In genomic region chr17:4744999-4745969, GRCh38 we compare ENCODE assay signal across 16 cellular contexts. TPM values are rescaled to one million over a fixed set of nuclear protein-coding genes. Genes with fewer than 3 reads are reported as not detected.
DNase-seq lines count a peak whose midpoint lies in the region; ATAC-seq, FAIRE-seq and TF ChIP-seq lines count a peak whose summit lies in the region.
"Had no signal": no experiment of that assay in that cellular context is flagged by ENCODE, and none has a peak within 500 bp of the region (broad histone marks: within the 10 kb centered on the region; RNA-seq: fewer than 3 reads in every experiment).

No MANE protein-coding gene starts in this region.

- POLR2A ChIA-PET in activated naive CD8-positive, alpha-beta T cell treated with anti-CD3 and anti-CD28 coated beads, Interleukin-2, amount 10 ng/mL, durations not matched to agents 7 days and 5 days (lab: Charles Lee) = no interaction called here
- POLR2A ChIA-PET in K562 (lab: Yijun Ruan, JAX) = interaction anchor here (0.5 kb wide), 1 partner anchor 11 kb away, joined by 3 read pairs; no protein-coding TSS in a partner anchor

- H3K27me3 Mint-ChIP-seq in activated naive CD8-positive, alpha-beta T cell treated with anti-CD3 and anti-CD28 coated beads, Interleukin-2, amount 10 ng/mL, durations not matched to agents 7 days and 5 days = peaks cover 30% of the 10 kb centered on the region
- H3K27me3 Mint-ChIP-seq in activated naive CD8-positive, alpha-beta T cell treated with anti-CD3 and anti-CD28 coated beads for 36 hours = peaks cover 9% of the 10 kb centered on the region

- 12% methylated on average over 15 of the region's 51 CpGs for WGBS in K562 (ENCODE audit: insufficient coverage, low coverage, missing lambda C conversion rate)

- no peaks in the 10 kb centered on the region for H3K9me3 Mint-ChIP-seq in activated naive CD8-positive, alpha-beta T cell treated with anti-CD3 and anti-CD28 coated beads, Interleukin-2, amount 10 ng/mL, durations not matched to agents 7 days and 5 days
- H3K9me3 Mint-ChIP-seq in activated naive CD8-positive, alpha-beta T cell treated with anti-CD3 and anti-CD28 coated beads for 36 hours = no peaks in the 10 kb centered on the region

- H3K27ac Mint-ChIP-seq in activated naive CD8-positive, alpha-beta T cell treated with anti-CD3 and anti-CD28 coated beads, Interleukin-2, amount 10 ng/mL, durations not matched to agents 7 days and 5 days = peak overlapping the region; percentile 26
- no peak overlapping the region for H3K27ac Mint-ChIP-seq in activated naive CD8-positive, alpha-beta T cell treated with anti-CD3 and anti-CD28 coated beads for 36 hours

- H3K9me1 ChIP-seq in K562 (ENCODE audit: control insufficient read depth, insufficient read depth, low read length) = no peaks in the 10 kb centered on the region

- H3K9ac ChIP-seq in K562 (ENCODE audit: insufficient read depth in 1 of 2, low read depth in 2 of 2, low read length in 2 of 2) = no peak overlapping the region
- H3K9ac ChIP-seq: GM23248, KMS-11 had no signal

- H3K4me3 Mint-ChIP-seq in activated naive CD8-positive, alpha-beta T cell treated with anti-CD3 and anti-CD28 coated beads, Interleukin-2, amount 10 ng/mL, durations not matched to agents 7 days and 5 days = no peak overlapping the region
- no peak overlapping the region for H3K4me3 Mint-ChIP-seq in activated naive CD8-positive, alpha-beta T cell treated with anti-CD3 and anti-CD28 coated beads for 36 hours

- H3K79me2 ChIP-seq in K562 (ENCODE audit: control insufficient read depth, insufficient read depth, low read length) = no peaks in the 10 kb centered on the region

- H4K20me1 ChIP-seq in K562 (replicated peaks; ENCODE audit: control insufficient read depth, insufficient read depth, low read length) = no peaks in the 10 kb centered on the region

- no peaks in the 10 kb centered on the region for H3K36me3 Mint-ChIP-seq in activated naive CD8-positive, alpha-beta T cell treated with anti-CD3 and anti-CD28 coated beads, Interleukin-2, amount 10 ng/mL, durations not matched to agents 7 days and 5 days
- H3K36me3 Mint-ChIP-seq in activated naive CD8-positive, alpha-beta T cell treated with anti-CD3 and anti-CD28 coated beads for 36 hours = no peaks in the 10 kb centered on the region

- H3K27me3 ChIP-seq in K562 (ENCODE audit: control insufficient read depth in 2 of 2, insufficient read depth in 2 of 2, low read length in 2 of 2) = peaks cover 11 to 35% of the 10 kb centered on the region in 2 experiments; a peak in 4 of 5 replicates

- no peak for TF ChIP-seq RAD21 in K562 (CRISPR knock-in tag; conservative IDR thresholded peaks at IDR 0.05 in 1 of 2, IDR thresholded peaks at IDR 0.05 in 1 of 2)

- H3K4me3 ChIP-seq in K562 (no peak overlapping the region), retinal pigment epithelial cell (ENCODE audit: low read length) (no peak overlapping the region)
- H3K4me3 ChIP-seq: GM23248, PC-9 had no signal

- CTCF ChIA-PET in K562 (lab: Yijun Ruan, JAX; ENCODE audit: low intra/inter-chr PET ratio) = no interaction called here

- no peak for TF ChIP-seq EP300 in K562 (IDR thresholded peaks at IDR 0.05; ENCODE audit: low read length)

- in situ Hi-C loops in K562 (cut with MboI) = no loop called here

- no peak for FAIRE-seq in K562 (lab: Jason Lieb, UNC)

- no peak overlapping the region for H2AFZ ChIP-seq in K562 (ENCODE audit: low read depth, low read length)
- H2AFZ ChIP-seq: GM23248, PC-9 had no signal

- no peaks in the 10 kb centered on the region for H3K36me3 ChIP-seq in K562 (ENCODE audit: control insufficient read depth, insufficient read depth, low read length)

- no peak overlapping the region for H3K4me2 ChIP-seq in K562 (ENCODE audit: insufficient read depth, low read length)
- H3K4me2 ChIP-seq: KMS-11, PC-9 had no signal

- no TSS peak for BruUV-seq in K562 (replicated peaks; lab: Mats Ljungman, UMichigan)

- H3K4me1 Mint-ChIP-seq in activated naive CD8-positive, alpha-beta T cell treated with anti-CD3 and anti-CD28 coated beads, Interleukin-2, amount 10 ng/mL, durations not matched to agents 7 days and 5 days = peaks cover 18% of the 10 kb centered on the region
- H3K4me1 Mint-ChIP-seq in activated naive CD8-positive, alpha-beta T cell treated with anti-CD3 and anti-CD28 coated beads for 36 hours = peaks cover 12% of the 10 kb centered on the region

- intact Hi-C loops in K562 (cut with micrococcal nuclease) = no loop called here

- TF ChIP-seq CTCF in K562 (IDR thresholded peaks at IDR 0.05 in 2 of 3, conservative IDR thresholded peaks at IDR 0.05 in 1 of 3; ENCODE audit: insufficient read depth in 2 of 3, low read depth in 1 of 3, low read length in 3 of 3) = no peak
- peak; percentile 7 for TF ChIP-seq CTCF in retinal pigment epithelial cell (conservative IDR thresholded peaks at IDR 0.05; ENCODE audit: low read depth, low read length)

- TF ChIP-seq POLR2A in K562 (conservative IDR thresholded peaks at IDR 0.05) = no peak

- peaks cover 0 to 9% of the 10 kb centered on the region in 2 experiments; a peak in 2 of 5 replicates for H3K4me1 ChIP-seq in K562 (replicated peaks in 1 of 2; ENCODE audit: control insufficient read depth in 2 of 2, insufficient read depth in 2 of 2, low read length in 2 of 2)

- no peak for ATAC-seq in activated naive CD8-positive, alpha-beta T cell treated with anti-CD3 and anti-CD28 coated beads, Interleukin-2, amount 10 ng/mL, durations not matched to agents 7 days and 5 days (ENCODE audit: low read depth)
- ATAC-seq in K562 = peak; percentile 52; the same call in 1 of the 3 replicates

- H3K27ac ChIP-seq in K562 (ENCODE audit: extremely low read depth, low read depth, low read length) = no peak overlapping the region
- H3K27ac ChIP-seq: GM23248, KMS-11, PC-9 had no signal

- H3K9me3 ChIP-seq in K562 (replicated peaks; ENCODE audit: control insufficient read depth, insufficient read depth, low read depth, low read length) = no peaks in the 10 kb centered on the region

- no peak for DNase-seq in activated naive CD8-positive, alpha-beta T cell treated with anti-CD3 and anti-CD28 coated beads, Interleukin-2, amount 10 ng/mL, durations not matched to agents 7 days and 5 days
- no peak for DNase-seq in activated naive CD8-positive, alpha-beta T cell treated with anti-CD3 and anti-CD28 coated beads for 36 hours
- peak in 3 of 4 experiments; percentile 43 to 72 (median 70) for DNase-seq in K562 (ENCODE audit: extremely low read depth in 1 of 4, low spot score in 3 of 4)
- DNase-seq in iPS-NIHi11 (ENCODE audit: low spot score) = peak; percentile 82
- no peak for DNase-seq in retinal pigment epithelial cell (ENCODE audit: low read depth)
- no peak for DNase-seq in stimulated activated CD8-positive, alpha-beta memory T cell treated with anti-CD3 and anti-CD28 coated beads, Interleukin-4, amount 100 ng/mL, for 48 hours
- no peak for DNase-seq in AG08396 (ENCODE audit: low spot score)
- no peak for DNase-seq in SW 1271 (lab: John Stamatoyannopoulos, UW)
- DNase-seq: cortex of kidney, GM23248, mesenchymal stem cell, NCI-H510A treated with DMSO at 0.1 percent for 48 hours, PC-9 had no signal

RNA-seq across cellular contexts. Expression of gene CXCL16, which starts 5.6 kb away (rescaled TPM):
- 1 to 10 TPM; 2.7 to 3.0 TPM for total RNA-seq in activated naive CD8-positive, alpha-beta T cell treated with anti-CD3 and anti-CD28 coated beads, Interleukin-2, amount 10 ng/mL, durations not matched to agents 7 days and 5 days
- 1 to 10 TPM; 2.0 to 3.3 TPM for total RNA-seq in activated naive CD8-positive, alpha-beta T cell treated with anti-CD3 and anti-CD28 coated beads for 36 hours
- total RNA-seq in K562 (2011; cell fraction: chromatin; rRNA removed; ENCODE audit: low replicate concordance) = 0.28 TPM in 1 of 2 replicates, not detected in the other
- total RNA-seq in K562 (2011; cell fraction: nucleolus; rRNA removed) = 1.5 TPM in 1 of 2 replicates, not detected in the other
- total RNA-seq in K562 (2011; cell fraction: nucleoplasm; rRNA removed) = 0.31 and 0.51 TPM in 2 replicates
- total RNA-seq in K562 (2014; rRNA removed) (0.05 TPM in 1 of 2 replicates, not detected in the other), K562 (2014; rRNA removed; fragmentation: Illumina TruSeq; extraction: Trizol) (not detected in 2 replicates), K562 (2015; rRNA removed; fragmentation: Illumina TruSeq; extraction: Trizol) (0.22 TPM in 1 of 2 replicates, not detected in the other), K562 (2021) (0.25 and 0.55 TPM in 2 replicates)
- polyA plus RNA-seq in K562 (2011; rRNA removed) (0.24 and 0.30 TPM in 2 replicates), K562 (2014; fragmentation: Illumina TruSeq; extraction: Trizol) (0.10 and 0.26 TPM in 2 replicates), K562 (2014; fragmentation: Nextera tagmentation; extraction: Ambion mirVana) (under 1 TPM in 1 of 2 experiments, not detected in 1; 0.07 TPM), K562 (2014; rRNA removed) (0.68 TPM in 1 of 2 replicates, not detected in the other)
- polyA plus RNA-seq in K562 (2011; cell fraction: cytosol; rRNA removed) = 0.31 and 0.36 TPM in 2 replicates
- 0.14 and 0.18 TPM in 2 replicates for polyA plus RNA-seq in K562 (2011; cell fraction: nucleus; rRNA removed)
- polyA plus RNA-seq in K562 (2012) = 0.26 and 0.48 TPM in 2 replicates
- 0.28 TPM in 1 of 2 replicates, not detected in the other for polyA minus RNA-seq in K562 (2011; rRNA and poly(A)+ RNA removed)
- polyA minus RNA-seq in K562 (2011; cell fraction: cytosol; rRNA and poly(A)+ RNA removed) = not detected in 2 replicates
- polyA minus RNA-seq in K562 (2011; cell fraction: nucleus; rRNA and poly(A)+ RNA removed) = not detected in 2 replicates

RNA-seq across cellular contexts. Expression of gene ZMYND15, which starts 5.7 kb away (rescaled TPM):
- total RNA-seq in activated naive CD8-positive, alpha-beta T cell treated with anti-CD3 and anti-CD28 coated beads, Interleukin-2, amount 10 ng/mL, durations not matched to agents 7 days and 5 days = under 1 TPM in 1 of 2 experiments, not detected in 1; 0.17 TPM
- total RNA-seq in activated naive CD8-positive, alpha-beta T cell treated with anti-CD3 and anti-CD28 coated beads for 36 hours = not detected
- not detected in 2 replicates for total RNA-seq in K562 (2011; cell fraction: chromatin; rRNA removed; ENCODE audit: low replicate concordance)
- total RNA-seq in K562 (2011; cell fraction: nucleolus; rRNA removed) = not detected in 2 replicates
- total RNA-seq in K562 (2011; cell fraction: nucleoplasm; rRNA removed) = not detected in 2 replicates
- not detected in 2 replicates for total RNA-seq in K562 (2014; rRNA removed)
- not detected in 2 replicates for total RNA-seq in K562 (2014; rRNA removed; fragmentation: Illumina TruSeq; extraction: Trizol)
- total RNA-seq in K562 (2015; rRNA removed; fragmentation: Illumina TruSeq; extraction: Trizol) = not detected in 2 replicates
- total RNA-seq in K562 (2021) = 0.09 TPM in 1 of 2 replicates, not detected in the other
- not detected in 2 replicates for polyA plus RNA-seq in K562 (2011; rRNA removed)
- polyA plus RNA-seq in K562 (2011; cell fraction: cytosol; rRNA removed) = not detected in 2 replicates
- polyA plus RNA-seq in K562 (2011; cell fraction: nucleus; rRNA removed) = 0.04 TPM in 1 of 2 replicates, not detected in the other
- polyA plus RNA-seq in K562 (2012) = not detected in 2 replicates
- polyA plus RNA-seq in K562 (2014; fragmentation: Illumina TruSeq; extraction: Trizol) = not detected in 2 replicates
- polyA plus RNA-seq in K562 (2014; fragmentation: Nextera tagmentation; extraction: Ambion mirVana) = not detected
- polyA plus RNA-seq in K562 (2014; rRNA removed) = not detected in 2 replicates
- not detected in 2 replicates for polyA minus RNA-seq in K562 (2011; rRNA and poly(A)+ RNA removed)
- polyA minus RNA-seq in K562 (2011; cell fraction: cytosol; rRNA and poly(A)+ RNA removed) = not detected in 2 replicates
- not detected in 2 replicates for polyA minus RNA-seq in K562 (2011; cell fraction: nucleus; rRNA and poly(A)+ RNA removed)

RNA-seq across cellular contexts. Expression of gene MED11, which starts 14.1 kb away (rescaled TPM):
- total RNA-seq in activated naive CD8-positive, alpha-beta T cell treated with anti-CD3 and anti-CD28 coated beads, Interleukin-2, amount 10 ng/mL, durations not matched to agents 7 days and 5 days = 10 to 100 TPM; 29.4 to 32.2 TPM
- 10 to 100 TPM; 18.3 to 21.0 TPM for total RNA-seq in activated naive CD8-positive, alpha-beta T cell treated with anti-CD3 and anti-CD28 coated beads for 36 hours
- 6.3 and 9.7 TPM in 2 replicates for total RNA-seq in K562 (2011; cell fraction: chromatin; rRNA removed; ENCODE audit: low replicate concordance)
- total RNA-seq in K562 (2011; cell fraction: nucleolus; rRNA removed) = 9.7 and 10.4 TPM in 2 replicates
- total RNA-seq in K562 (2011; cell fraction: nucleoplasm; rRNA removed) = 7.3 and 11.4 TPM in 2 replicates
- total RNA-seq in K562 (2014; rRNA removed) (13.0 and 18.8 TPM in 2 replicates), K562 (2014; rRNA removed; fragmentation: Illumina TruSeq; extraction: Trizol) (12.6 and 16.1 TPM in 2 replicates), K562 (2015; rRNA removed; fragmentation: Illumina TruSeq; extraction: Trizol) (15.2 and 19.4 TPM in 2 replicates), K562 (2021) (10.4 and 11.4 TPM in 2 replicates)
- polyA plus RNA-seq in K562 (2011; rRNA removed) (15.6 and 19.2 TPM in 2 replicates), K562 (2014; fragmentation: Illumina TruSeq; extraction: Trizol) (19.0 and 19.1 TPM in 2 replicates), K562 (2014; fragmentation: Nextera tagmentation; extraction: Ambion mirVana) (10 to 100 TPM; 17.8 to 30.6 TPM), K562 (2014; rRNA removed) (21.1 and 22.5 TPM in 2 replicates)
- 17.7 and 18.3 TPM in 2 replicates for polyA plus RNA-seq in K562 (2011; cell fraction: cytosol; rRNA removed)
- 8.5 and 11.9 TPM in 2 replicates for polyA plus RNA-seq in K562 (2011; cell fraction: nucleus; rRNA removed)
- 10.1 and 13.7 TPM in 2 replicates for polyA plus RNA-seq in K562 (2012)
- 11.8 and 11.9 TPM in 2 replicates for polyA minus RNA-seq in K562 (2011; rRNA and poly(A)+ RNA removed)
- 5.7 and 9.1 TPM in 2 replicates for polyA minus RNA-seq in K562 (2011; cell fraction: cytosol; rRNA and poly(A)+ RNA removed)
- 2.1 and 2.4 TPM in 2 replicates for polyA minus RNA-seq in K562 (2011; cell fraction: nucleus; rRNA and poly(A)+ RNA removed)

RNA-seq across cellular contexts. Expression of gene TM4SF5, which starts 26.4 kb away (rescaled TPM):
- not detected for total RNA-seq in activated naive CD8-positive, alpha-beta T cell treated with anti-CD3 and anti-CD28 coated beads, Interleukin-2, amount 10 ng/mL, durations not matched to agents 7 days and 5 days
- total RNA-seq in activated naive CD8-positive, alpha-beta T cell treated with anti-CD3 and anti-CD28 coated beads for 36 hours = not detected
- not detected in 2 replicates for total RNA-seq in K562 (2011; cell fraction: chromatin; rRNA removed; ENCODE audit: low replicate concordance)
- not detected in 2 replicates for total RNA-seq in K562 (2011; cell fraction: nucleolus; rRNA removed)
- total RNA-seq in K562 (2011; cell fraction: nucleoplasm; rRNA removed) = not detected in 2 replicates
- not detected in 2 replicates for total RNA-seq in K562 (2014; rRNA removed)
- total RNA-seq in K562 (2014; rRNA removed; fragmentation: Illumina TruSeq; extraction: Trizol) = not detected in 2 replicates
- not detected in 2 replicates for total RNA-seq in K562 (2015; rRNA removed; fragmentation: Illumina TruSeq; extraction: Trizol)
- total RNA-seq in K562 (2021) = not detected in 2 replicates
- polyA plus RNA-seq in K562 (2011; rRNA removed) = not detected in 2 replicates
- not detected in 2 replicates for polyA plus RNA-seq in K562 (2011; cell fraction: cytosol; rRNA removed)
- polyA plus RNA-seq in K562 (2011; cell fraction: nucleus; rRNA removed) = not detected in 2 replicates
- not detected in 2 replicates for polyA plus RNA-seq in K562 (2012)
- not detected in 2 replicates for polyA plus RNA-seq in K562 (2014; fragmentation: Illumina TruSeq; extraction: Trizol)
- polyA plus RNA-seq in K562 (2014; fragmentation: Nextera tagmentation; extraction: Ambion mirVana) = not detected
- polyA plus RNA-seq in K562 (2014; rRNA removed) = not detected in 2 replicates
- polyA minus RNA-seq in K562 (2011; rRNA and poly(A)+ RNA removed) = not detected in 2 replicates
- polyA minus RNA-seq in K562 (2011; cell fraction: cytosol; rRNA and poly(A)+ RNA removed) = not detected in 2 replicates
- polyA minus RNA-seq in K562 (2011; cell fraction: nucleus; rRNA and poly(A)+ RNA removed) = not detected in 2 replicates
- total RNA-seq: GM23248, omental fat pad, PC-9 had no signal
- polyA plus RNA-seq: AG04450, GM23248 had no signal

RNA-seq across cellular contexts. Expression of gene ARRB2, which starts 34.9 kb away (rescaled TPM):
- 100 to 1,000 TPM; 325 to 330 TPM for total RNA-seq in activated naive CD8-positive, alpha-beta T cell treated with anti-CD3 and anti-CD28 coated beads, Interleukin-2, amount 10 ng/mL, durations not matched to agents 7 days and 5 days
- total RNA-seq in activated naive CD8-positive, alpha-beta T cell treated with anti-CD3 and anti-CD28 coated beads for 36 hours = 100 to 1,000 TPM; 161 to 170 TPM
- 15.3 and 26.8 TPM in 2 replicates for total RNA-seq in K562 (2011; cell fraction: chromatin; rRNA removed; ENCODE audit: low replicate concordance)
- 10.2 and 13.6 TPM in 2 replicates for total RNA-seq in K562 (2011; cell fraction: nucleolus; rRNA removed)
- 14.5 and 18.3 TPM in 2 replicates for total RNA-seq in K562 (2011; cell fraction: nucleoplasm; rRNA removed)
- total RNA-seq in K562 (2014; rRNA removed) (7.2 and 12.2 TPM in 2 replicates), K562 (2014; rRNA removed; fragmentation: Illumina TruSeq; extraction: Trizol) (7.3 and 8.2 TPM in 2 replicates), K562 (2015; rRNA removed; fragmentation: Illumina TruSeq; extraction: Trizol) (7.9 and 9.8 TPM in 2 replicates), K562 (2021) (14.7 and 15.2 TPM in 2 replicates)
- polyA plus RNA-seq in K562 (2011; rRNA removed) (7.0 and 8.8 TPM in 2 replicates), K562 (2014; fragmentation: Illumina TruSeq; extraction: Trizol) (14.3 and 15.3 TPM in 2 replicates), K562 (2014; fragmentation: Nextera tagmentation; extraction: Ambion mirVana) (under 1 TPM; 0.79 to 0.80 TPM), K562 (2014; rRNA removed) (7.5 and 9.4 TPM in 2 replicates)
- polyA plus RNA-seq in K562 (2011; cell fraction: cytosol; rRNA removed) = 6.3 and 14.0 TPM in 2 replicates
- polyA plus RNA-seq in K562 (2011; cell fraction: nucleus; rRNA removed) = 13.2 and 20.5 TPM in 2 replicates
- 13.5 and 18.0 TPM in 2 replicates for polyA plus RNA-seq in K562 (2012)
- 3.6 and 5.0 TPM in 2 replicates for polyA minus RNA-seq in K562 (2011; rRNA and poly(A)+ RNA removed)
- 4.1 and 5.1 TPM in 2 replicates for polyA minus RNA-seq in K562 (2011; cell fraction: cytosol; rRNA and poly(A)+ RNA removed)
- polyA minus RNA-seq in K562 (2011; cell fraction: nucleus; rRNA and poly(A)+ RNA removed) = 3.0 and 3.6 TPM in 2 replicates

Comparison
In these comparisons a context has a peak if more than half of its experiments do, and no peak if none do; other contexts are left out.
1. DNase-seq: peak in K562 (3 of 4) and iPS-NIHi11 (single experiment); none in activated naive CD8-positive, alpha-beta T cell treated with anti-CD3 and anti-CD28 coated beads, Interleukin-2, amount 10 ng/mL, durations not matched to agents 7 days and 5 days (single experiment), activated naive CD8-positive, alpha-beta T cell treated with anti-CD3 and anti-CD28 coated beads for 36 hours (single experiment), retinal pigment epithelial cell (single experiment), stimulated activated CD8-positive, alpha-beta memory T cell treated with anti-CD3 and anti-CD28 coated beads, Interleukin-4, amount 100 ng/mL, for 48 hours (single experiment), AG08396 (single experiment) and SW 1271 (0 of 2).